In the genomic region with DNA sequence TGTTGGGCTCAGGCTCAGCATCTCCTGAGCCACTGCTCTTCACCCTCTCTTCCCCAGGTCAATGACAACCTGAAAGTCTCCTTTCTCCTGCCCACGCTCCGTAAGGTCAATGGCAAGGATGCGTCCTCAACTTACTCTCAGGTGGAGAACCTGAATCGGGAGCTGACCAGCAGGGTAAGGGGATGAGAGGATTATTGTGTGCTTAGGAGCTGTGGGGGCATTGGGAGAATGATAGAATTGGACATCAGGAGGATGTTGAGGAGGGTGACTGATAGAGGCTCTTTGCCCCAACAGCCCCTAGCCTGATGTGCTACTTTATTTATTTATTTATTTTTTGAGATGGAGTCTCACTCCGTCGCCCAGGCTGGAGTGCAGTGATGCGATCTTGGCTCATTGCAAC, we compare ENCODE assay signal across 10 cellular contexts. TPM values are rescaled to one million over a fixed set of nuclear protein-coding genes. Genes with fewer than 3 reads are reported as not detected.
A peak's percentile ranks its signal among the peaks of the same experiment; 100 is the strongest.
DNase-seq lines count a peak whose midpoint lies in the region; ATAC-seq and TF ChIP-seq lines count a peak whose summit lies in the region.
"Had no signal": no experiment of that assay in that cellular context is flagged by ENCODE, and none has a peak within 500 bp of the region (broad histone marks: within the 10 kb centered on the region; RNA-seq: fewer than 3 reads in every experiment).

No MANE protein-coding gene starts in this region.

- no peaks in the 10 kb centered on the region for H3K27me3 Mint-ChIP-seq in CD4-positive, CD25-positive, alpha-beta regulatory T cell
- no peaks in the 10 kb centered on the region for H3K27me3 Mint-ChIP-seq in IgD-negative memory B cell
- H3K27me3 Mint-ChIP-seq in natural killer cell treated with Interleukin-12 subunit alpha and Interleukin-12 subunit beta and Interleukin-15 and Interleukin-18, amount 100 ng/mL, for 72 hours, result no peaks in the 10 kb centered on the region

- H3K36me3 Mint-ChIP-seq in CD4-positive, CD25-positive, alpha-beta regulatory T cell, result no peaks in the 10 kb centered on the region
- no peaks in the 10 kb centered on the region for H3K36me3 Mint-ChIP-seq in IgD-negative memory B cell
- H3K36me3 Mint-ChIP-seq in natural killer cell treated with Interleukin-12 subunit alpha and Interleukin-12 subunit beta and Interleukin-15 and Interleukin-18, amount 100 ng/mL, for 72 hours, result no peaks in the 10 kb centered on the region

- H3K27ac Mint-ChIP-seq in CD4-positive, CD25-positive, alpha-beta regulatory T cell, result peak overlapping the region in 1 of 3 donors; percentile 47
- H3K27ac Mint-ChIP-seq in IgD-negative memory B cell, result peak overlapping the region in 2 of 3 donors; percentile 78 to 85
- H3K27ac Mint-ChIP-seq in natural killer cell treated with Interleukin-12 subunit alpha and Interleukin-12 subunit beta and Interleukin-15 and Interleukin-18, amount 100 ng/mL, for 72 hours, result peak overlapping the region in 1 of 2 donors; percentile 19

- no peaks in the 10 kb centered on the region for H3K9me3 Mint-ChIP-seq in CD4-positive, CD25-positive, alpha-beta regulatory T cell
- H3K9me3 Mint-ChIP-seq in IgD-negative memory B cell, result no peaks in the 10 kb centered on the region
- H3K9me3 Mint-ChIP-seq in natural killer cell treated with Interleukin-12 subunit alpha and Interleukin-12 subunit beta and Interleukin-15 and Interleukin-18, amount 100 ng/mL, for 72 hours, result no peaks in the 10 kb centered on the region

- no peak for ATAC-seq in CD4-positive, CD25-positive, alpha-beta regulatory T cell (ENCODE audit: low read depth in 2 of 2)
- ATAC-seq in natural killer cell treated with Interleukin-12 subunit alpha and Interleukin-12 subunit beta and Interleukin-15 and Interleukin-18, amount 100 ng/mL, for 72 hours, result no peak

- peaks cover 24% of the 10 kb centered on the region for H3K4me1 ChIP-seq in CD4-positive, CD25-positive, alpha-beta regulatory T cell (ENCODE audit: control insufficient read depth, insufficient read depth, low read length, poor library complexity, severe bottlenecking)
- peaks cover 12% of the 10 kb centered on the region for H3K4me1 ChIP-seq in mammary epithelial cell (ENCODE audit: insufficient read depth, low read length)
- H3K4me1 ChIP-seq in ascending aorta, result peaks cover 11 to 15% of the 10 kb centered on the region in 2 donors

- peak overlapping the region; percentile 87 to 96 (median 91) for H3K4me3 Mint-ChIP-seq in CD4-positive, CD25-positive, alpha-beta regulatory T cell
- peak overlapping the region; percentile 87 to 94 (median 94) for H3K4me3 Mint-ChIP-seq in IgD-negative memory B cell
- H3K4me3 Mint-ChIP-seq in natural killer cell treated with Interleukin-12 subunit alpha and Interleukin-12 subunit beta and Interleukin-15 and Interleukin-18, amount 100 ng/mL, for 72 hours, result peak overlapping the region; percentile 87

- no TSS peak for BruUV-seq in mammary epithelial cell (replicated peaks; lab: Mats Ljungman, UMichigan)

- H3K4me3 ChIP-seq in CD4-positive, CD25-positive, alpha-beta regulatory T cell (ENCODE audit: low read depth, low read length), result no peak overlapping the region
- H3K4me3 ChIP-seq in mammary epithelial cell (replicated peaks in 1 of 3; ENCODE audit: insufficient read depth in 1 of 3, low read depth in 2 of 3, low read length in 3 of 3), result peak overlapping the region in 2 of 3 experiments; percentile 82 to 97
- peak overlapping the region in 1 of 2 donors; percentile 99 for H3K4me3 ChIP-seq in ascending aorta

- CTCF ChIA-PET in mammary epithelial cell (lab: Charles Lee; ENCODE audit: low non-redundant PET), result no interaction called here

- WGBS in mammary epithelial cell (ENCODE audit: low coverage, missing lambda C conversion rate), result 100% methylated on average over 4 of the region's 7 CpGs

- peaks cover 36% of the 10 kb centered on the region for H3K79me2 ChIP-seq in mammary epithelial cell (ENCODE audit: insufficient read depth, low read length)

- DNase-seq in CD4-positive, CD25-positive, alpha-beta regulatory T cell, result no peak
- DNase-seq in mammary epithelial cell, result no peak
- DNase-seq in natural killer cell treated with Interleukin-12 subunit alpha and Interleukin-12 subunit beta and Interleukin-15 and Interleukin-18, amount 100 ng/mL, for 72 hours (ENCODE audit: low spot score), result peak; percentile 44
- DNase-seq in LoVo (ENCODE audit: low spot score), result no peak
- no peak for DNase-seq in NCI-H2196 (lab: John Stamatoyannopoulos, UW; ENCODE audit: unreplicated experiment)
- no peak for DNase-seq in stimulated activated naive CD4-positive, alpha-beta T cell (lab: John Stamatoyannopoulos, UW)
- no peak for DNase-seq in ascending aorta (ENCODE audit: low spot score in 2 of 2)
- DNase-seq: activated CD8-positive, alpha-beta memory T cell treated with anti-CD3 and anti-CD28 coated beads, Interleukin-2, amount 50 U/mL, for 48 hours; occipital lobe had no signal

- peak overlapping the region; percentile 84 for H3K4me2 ChIP-seq in mammary epithelial cell (ENCODE audit: insufficient read depth, low read depth, low read length)

- H2AFZ ChIP-seq in mammary epithelial cell (ENCODE audit: low read depth, low read length), result no peak overlapping the region

- no peaks in the 10 kb centered on the region for H4K20me1 ChIP-seq in mammary epithelial cell (ENCODE audit: insufficient read depth, low read length)

- H3K27me3 ChIP-seq in CD4-positive, CD25-positive, alpha-beta regulatory T cell (ENCODE audit: control insufficient read depth, insufficient read depth, low read length), result no peaks in the 10 kb centered on the region
- no peaks in the 10 kb centered on the region for H3K27me3 ChIP-seq in mammary epithelial cell (ENCODE audit: insufficient read depth, low read length)
- H3K27me3 ChIP-seq in ascending aorta, result no peaks in the 10 kb centered on the region

- no peak overlapping the region for H3K27ac ChIP-seq in CD4-positive, CD25-positive, alpha-beta regulatory T cell (ENCODE audit: insufficient read depth, low read length, poor library complexity, severe bottlenecking)
- H3K27ac ChIP-seq in mammary epithelial cell (ENCODE audit: insufficient read depth, low read depth, low read length) (no peak overlapping the region), ascending aorta (no peak overlapping the region)

- no peaks in the 10 kb centered on the region for H3K36me3 ChIP-seq in CD4-positive, CD25-positive, alpha-beta regulatory T cell (ENCODE audit: control insufficient read depth, insufficient read depth, low read length)
- H3K36me3 ChIP-seq in mammary epithelial cell (ENCODE audit: insufficient read depth, low read length) (no peaks in the 10 kb centered on the region), ascending aorta (peaks cover 0 to 10% of the 10 kb centered on the region in 2 donors)

- no peak overlapping the region for H3K9ac ChIP-seq in mammary epithelial cell (ENCODE audit: insufficient read depth, low read length)

- TF ChIP-seq CTCF in mammary epithelial cell (conservative IDR thresholded peaks at IDR 0.05 in 1 of 2, IDR thresholded peaks at IDR 0.05 in 1 of 2; ENCODE audit: extremely low read depth in 1 of 2, insufficient read depth in 1 of 2, low read depth in 1 of 2, low read length in 2 of 2) (no peak), ascending aorta (IDR thresholded peaks at IDR 0.05) (no peak)

- in situ Hi-C loops in mammary epithelial cell (cut with MboI; ENCODE audit: low sequenced_read_pairs in 2 of 2), result no loop called here

- H3K4me1 Mint-ChIP-seq in CD4-positive, CD25-positive, alpha-beta regulatory T cell, result peaks cover 0 to 44% (median 13%) of the 10 kb centered on the region in 4 donors
- H3K4me1 Mint-ChIP-seq in IgD-negative memory B cell, result peaks cover 5 to 18% (median 18%) of the 10 kb centered on the region in 3 donors
- H3K4me1 Mint-ChIP-seq in natural killer cell treated with Interleukin-12 subunit alpha and Interleukin-12 subunit beta and Interleukin-15 and Interleukin-18, amount 100 ng/mL, for 72 hours (ENCODE audit: low read depth in 2 of 2), result peaks cover 25 to 33% of the 10 kb centered on the region in 2 donors

- no peaks in the 10 kb centered on the region for H3K9me3 ChIP-seq in CD4-positive, CD25-positive, alpha-beta regulatory T cell (ENCODE audit: control insufficient read depth in 2 of 2, low read length in 2 of 2)
- H3K9me3 ChIP-seq in mammary epithelial cell (replicated peaks; ENCODE audit: insufficient read depth, low read length), result no peaks in the 10 kb centered on the region
- H3K9me3 ChIP-seq in ascending aorta, result no peaks in the 10 kb centered on the region

- intact Hi-C loops in mammary epithelial cell (cut with micrococcal nuclease), result no loop called here
- intact Hi-C loops in ascending aorta (cut with DNase I), result no loop called here

- dilution Hi-C loops in mammary epithelial cell (cut with HindIII; ENCODE audit: low sequenced_read_pairs), result no loop called here

RNA-seq across cellular contexts. Expression of a gene that starts 1.3 kb away (rescaled TPM):
- total RNA-seq in CD4-positive, CD25-positive, alpha-beta regulatory T cell, result 12.9 TPM
- 10 to 100 TPM; 12.4 to 15.3 (median 13.7) TPM for polyA plus RNA-seq in CD4-positive, CD25-positive, alpha-beta regulatory T cell
- polyA plus RNA-seq in IgD-negative memory B cell (13.4 TPM), mammary epithelial cell (18.0 TPM)
- total RNA-seq in mammary epithelial cell (10 to 100 TPM; 17.8 to 18.3 TPM), ascending aorta (24.4 TPM)
- polyA minus RNA-seq in mammary epithelial cell, result 10.0 TPM
- 10 to 100 TPM; 22.9 to 44.2 TPM for total RNA-seq in natural killer cell treated with Interleukin-12 subunit alpha and Interleukin-12 subunit beta and Interleukin-15 and Interleukin-18, amount 100 ng/mL, for 72 hours

RNA-seq across cellular contexts. Expression of a gene that starts 1.4 kb away (rescaled TPM):
- 7.4 TPM for total RNA-seq in CD4-positive, CD25-positive, alpha-beta regulatory T cell
- 10 to 100 TPM; 18.4 to 20.6 (median 19.4) TPM for polyA plus RNA-seq in CD4-positive, CD25-positive, alpha-beta regulatory T cell
- 18.1 TPM for polyA plus RNA-seq in IgD-negative memory B cell
- total RNA-seq in mammary epithelial cell, result 10 to 100 TPM in 1 of 2 donors, 1 to 10 TPM in 1; 9.2 to 12.5 TPM
- 5.3 TPM for polyA plus RNA-seq in mammary epithelial cell
- polyA minus RNA-seq in mammary epithelial cell, result 0.41 TPM
- total RNA-seq in natural killer cell treated with Interleukin-12 subunit alpha and Interleukin-12 subunit beta and Interleukin-15 and Interleukin-18, amount 100 ng/mL, for 72 hours, result 10 to 100 TPM in 1 of 2 donors, 1 to 10 TPM in 1; 7.8 to 19.3 TPM
- total RNA-seq in ascending aorta, result 26.4 TPM

RNA-seq across cellular contexts. Expression of a gene that starts 12.6 kb away (rescaled TPM):
- total RNA-seq in CD4-positive, CD25-positive, alpha-beta regulatory T cell, result 39.1 TPM
- polyA plus RNA-seq in CD4-positive, CD25-positive, alpha-beta regulatory T cell, result 100 to 1,000 TPM in 3 of 4 donors, 10 to 100 TPM in 1; 73.9 to 109 (median 104) TPM
- 111 TPM for polyA plus RNA-seq in IgD-negative memory B cell
- total RNA-seq in mammary epithelial cell, result 10 to 100 TPM; 19.3 to 50.5 TPM
- polyA plus RNA-seq in mammary epithelial cell, result 75.1 TPM
- 5.2 TPM for polyA minus RNA-seq in mammary epithelial cell
- 10 to 100 TPM; 56.9 to 57.6 TPM for total RNA-seq in natural killer cell treated with Interleukin-12 subunit alpha and Interleukin-12 subunit beta and Interleukin-15 and Interleukin-18, amount 100 ng/mL, for 72 hours
- total RNA-seq in ascending aorta, result 40.8 TPM

RNA-seq across cellular contexts. Expression of a gene that starts 32.7 kb away (rescaled TPM):
- total RNA-seq in CD4-positive, CD25-positive, alpha-beta regulatory T cell, result 14.6 TPM
- 10 to 100 TPM; 15.8 to 26.6 (median 17.7) TPM for polyA plus RNA-seq in CD4-positive, CD25-positive, alpha-beta regulatory T cell
- polyA plus RNA-seq in IgD-negative memory B cell, result 290 TPM
- 10 to 100 TPM; 17.3 to 28.0 TPM for total RNA-seq in mammary epithelial cell
- polyA plus RNA-seq in mammary epithelial cell, result 10.7 TPM
- polyA minus RNA-seq in mammary epithelial cell, result 13.6 TPM
- 10 to 100 TPM; 56.5 to 70.4 TPM for total RNA-seq in natural killer cell treated with Interleukin-12 subunit alpha and Interleukin-12 subunit beta and Interleukin-15 and Interleukin-18, amount 100 ng/mL, for 72 hours
- total RNA-seq in ascending aorta, result 45.1 TPM

RNA-seq across cellular contexts. Expression of a gene that starts 51.5 kb away (rescaled TPM):
- total RNA-seq in CD4-positive, CD25-positive, alpha-beta regulatory T cell, result 32.4 TPM
- 10 to 100 TPM in 1 of 4 donors, 1 to 10 TPM in 3; 8.0 to 14.2 (median 9.3) TPM for polyA plus RNA-seq in CD4-positive, CD25-positive, alpha-beta regulatory T cell
- polyA plus RNA-seq in IgD-negative memory B cell, result 7.4 TPM
- under 1 TPM; 0.67 to 0.75 TPM for total RNA-seq in mammary epithelial cell
- 0.51 TPM for polyA plus RNA-seq in mammary epithelial cell
- polyA minus RNA-seq in mammary epithelial cell, result 0.67 TPM
- 10 to 100 TPM in 1 of 2 donors, under 1 TPM in 1; 0.48 to 23.4 TPM for total RNA-seq in natural killer cell treated with Interleukin-12 subunit alpha and Interleukin-12 subunit beta and Interleukin-15 and Interleukin-18, amount 100 ng/mL, for 72 hours
- 143 TPM for total RNA-seq in ascending aorta
